In genomic region chr1:184691719-184692324, GRCh38 we compare ENCODE assay signal across 8 cellular contexts.
DNase-seq lines count a peak whose midpoint lies in the region; ATAC-seq and TF ChIP-seq lines count a peak whose summit lies in the region.

No MANE protein-coding gene starts in this region.

- H3F3A ChIP-seq in GM23338 (replicated peaks; ENCODE audit: low read depth) = no peaks in the 10 kb centered on the region

- H3K36me3 Mint-ChIP-seq in GM23338 (ENCODE audit: low read depth) = no peaks in the 10 kb centered on the region

- H3K4me3 ChIP-seq in GM23338 = no peak overlapping the region
- H3K4me3 ChIP-seq in Panc1 (ENCODE audit: low read depth in 2 of 2, low read length in 2 of 2) = no peak overlapping the region
- no peak overlapping the region for H3K4me3 ChIP-seq in osteoblast (ENCODE audit: insufficient read depth, low read length)

- no peaks in the 10 kb centered on the region for H3K36me3 ChIP-seq in GM23338 (ENCODE audit: insufficient read depth)
- no peaks in the 10 kb centered on the region for H3K36me3 ChIP-seq in Panc1 (ENCODE audit: control insufficient read depth, insufficient read depth, low read length)
- peaks cover 11% of the 10 kb centered on the region for H3K36me3 ChIP-seq in osteoblast (ENCODE audit: insufficient read depth, low read length)

- H3K79me2 ChIP-seq in GM23338 (replicated peaks; ENCODE audit: insufficient read depth) (no peaks in the 10 kb centered on the region), osteoblast (ENCODE audit: insufficient read depth, low read length) (no peaks in the 10 kb centered on the region)

- no peaks in the 10 kb centered on the region for H3K27me3 Mint-ChIP-seq in GM23338 (ENCODE audit: insufficient read depth, low read depth, poor library complexity)

- CTCF ChIA-PET in Panc1 (lab: Charles Lee) = interaction anchor here (0.7 to 1.0 kb wide), 3 partner anchors 10 to 616 kb away, joined by 3 to 6 read pairs (median 4); no protein-coding TSS in a partner anchor

- no peaks in the 10 kb centered on the region for H3K27me3 ChIP-seq in GM23338 (ENCODE audit: insufficient read depth)
- H3K27me3 ChIP-seq in Panc1 (ENCODE audit: control insufficient read depth, insufficient read depth, low read length) = no peaks in the 10 kb centered on the region
- no peaks in the 10 kb centered on the region for H3K27me3 ChIP-seq in osteoblast (ENCODE audit: insufficient read depth, low read length)

- TF ChIP-seq POLR2A in erythroblast (IDR thresholded peaks at IDR 0.05; ENCODE audit: low read length) = no peak

- H3K4me2 ChIP-seq in GM23338 (no peak overlapping the region), osteoblast (ENCODE audit: insufficient read depth, low read length) (no peak overlapping the region)

- peaks cover 13% of the 10 kb centered on the region for H3K4me1 ChIP-seq in GM23338 (ENCODE audit: insufficient read depth)
- H3K4me1 ChIP-seq in Panc1 (ENCODE audit: control insufficient read depth, insufficient read depth, low read length) = no peaks in the 10 kb centered on the region
- H3K4me1 ChIP-seq in osteoblast (ENCODE audit: insufficient read depth, low read length) = peaks cover 18% of the 10 kb centered on the region

- POLR2A ChIA-PET in Panc1 (lab: Charles Lee) = no interaction called here

- BruUV-seq in Panc1 (replicated peaks; lab: Mats Ljungman, UMichigan) = TSS peak; percentile 70

- peaks cover 17% of the 10 kb centered on the region for H3K4me1 Mint-ChIP-seq in GM23338

- H2AFZ ChIP-seq in GM23338 (no peak overlapping the region), osteoblast (ENCODE audit: low read length) (no peak overlapping the region)

- no peaks in the 10 kb centered on the region for H3K9me3 Mint-ChIP-seq in GM23338

- intact Hi-C loops in Panc1 (cut with micrococcal nuclease; ENCODE audit: unreplicated experiment) = no loop called here

- no peak overlapping the region for H3K4me3 Mint-ChIP-seq in GM23338

- no peak overlapping the region for H3K27ac Mint-ChIP-seq in GM23338

- H3K27ac ChIP-seq in GM23338 (ENCODE audit: low read depth) (no peak overlapping the region), Panc1 (ENCODE audit: low read length) (no peak overlapping the region), osteoblast (ENCODE audit: low read depth, low read length) (no peak overlapping the region)

- in situ Hi-C loops in Panc1 (cut with HindIII; ENCODE audit: low pct_unique_long_range_greater_than_20kb, low sequenced_read_pairs) = no loop called here

- peak; percentile 54 for ATAC-seq in GM23338
- no peak for ATAC-seq in Panc1
- no peak for ATAC-seq in HG03196 (IDR thresholded peaks at IDR 0.05; ENCODE audit: unreplicated experiment)

- no peaks in the 10 kb centered on the region for H3K9me2 ChIP-seq in GM23338 (ENCODE audit: insufficient read depth)

- H4K20me1 ChIP-seq in GM23338 (replicated peaks; ENCODE audit: insufficient read depth) = no peaks in the 10 kb centered on the region
- no peaks in the 10 kb centered on the region for H4K20me1 ChIP-seq in osteoblast (ENCODE audit: insufficient read depth, low read length)

- DNase-seq in AG20443 (ENCODE audit: low spot score) = peak; percentile 62
- peak; percentile 74 for DNase-seq in GM23338 (ENCODE audit: low spot score)
- peak; percentile 27 for DNase-seq in Panc1 (ENCODE audit: low read depth, low spot score)
- DNase-seq in erythroblast (lab: John Stamatoyannopoulos, UW) = peak; percentile 29 to 53
- no peak for DNase-seq in osteoblast (ENCODE audit: insufficient read length, low spot score, missing footprints)
- no peak for DNase-seq in stimulated activated CD4-positive, alpha-beta T cell treated with anti-CD3 and anti-CD28 coated beads, Interleukin-4, amount 100 ng/mL, for 1 hour
- no peak for DNase-seq in stimulated activated naive CD4-positive, alpha-beta T cell treated with Interleukin-2 at 50 U/mL for 16 hours (lab: John Stamatoyannopoulos, UW)

- no peaks in the 10 kb centered on the region for H3K9me3 ChIP-seq in Panc1 (ENCODE audit: control insufficient read depth, insufficient read depth, low read depth, low read length)
- no peaks in the 10 kb centered on the region for H3K9me3 ChIP-seq in osteoblast (ENCODE audit: low read depth, low read length)

- TF ChIP-seq CTCF in GM23338 (conservative IDR thresholded peaks at IDR 0.05; ENCODE audit: low read depth in 2 of 2) (peak; percentile 87 to 98), Panc1 (IDR thresholded peaks at IDR 0.05) (peak; percentile 71; the same call in 1 of the 2 replicates), osteoblast (IDR thresholded peaks at IDR 0.05; ENCODE audit: extremely low read depth, low read depth, low read length) (peak; percentile 85)

TF ChIP-seq in GM23338, 12 proteins besides CTCF, POLR2A, EP300 and RAD21:
- TF ChIP-seq, protein P1, sequence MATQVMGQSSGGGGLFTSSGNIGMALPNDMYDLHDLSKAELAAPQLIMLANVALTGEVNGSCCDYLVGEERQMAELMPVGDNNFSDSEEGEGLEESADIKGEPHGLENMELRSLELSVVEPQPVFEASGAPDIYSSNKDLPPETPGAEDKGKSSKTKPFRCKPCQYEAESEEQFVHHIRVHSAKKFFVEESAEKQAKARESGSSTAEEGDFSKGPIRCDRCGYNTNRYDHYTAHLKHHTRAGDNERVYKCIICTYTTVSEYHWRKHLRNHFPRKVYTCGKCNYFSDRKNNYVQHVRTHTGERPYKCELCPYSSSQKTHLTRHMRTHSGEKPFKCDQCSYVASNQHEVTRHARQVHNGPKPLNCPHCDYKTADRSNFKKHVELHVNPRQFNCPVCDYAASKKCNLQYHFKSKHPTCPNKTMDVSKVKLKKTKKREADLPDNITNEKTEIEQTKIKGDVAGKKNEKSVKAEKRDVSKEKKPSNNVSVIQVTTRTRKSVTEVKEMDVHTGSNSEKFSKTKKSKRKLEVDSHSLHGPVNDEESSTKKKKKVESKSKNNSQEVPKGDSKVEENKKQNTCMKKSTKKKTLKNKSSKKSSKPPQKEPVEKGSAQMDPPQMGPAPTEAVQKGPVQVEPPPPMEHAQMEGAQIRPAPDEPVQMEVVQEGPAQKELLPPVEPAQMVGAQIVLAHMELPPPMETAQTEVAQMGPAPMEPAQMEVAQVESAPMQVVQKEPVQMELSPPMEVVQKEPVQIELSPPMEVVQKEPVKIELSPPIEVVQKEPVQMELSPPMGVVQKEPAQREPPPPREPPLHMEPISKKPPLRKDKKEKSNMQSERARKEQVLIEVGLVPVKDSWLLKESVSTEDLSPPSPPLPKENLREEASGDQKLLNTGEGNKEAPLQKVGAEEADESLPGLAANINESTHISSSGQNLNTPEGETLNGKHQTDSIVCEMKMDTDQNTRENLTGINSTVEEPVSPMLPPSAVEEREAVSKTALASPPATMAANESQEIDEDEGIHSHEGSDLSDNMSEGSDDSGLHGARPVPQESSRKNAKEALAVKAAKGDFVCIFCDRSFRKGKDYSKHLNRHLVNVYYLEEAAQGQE (IDR thresholded peaks at IDR 0.05; ENCODE audit: unreplicated experiment) = no peak
- TF ChIP-seq STAT1 (IDR thresholded peaks at IDR 0.05; ENCODE audit: unreplicated experiment) (no peak), CREB1 (CRISPR knock-in tag; IDR thresholded peaks at IDR 0.05; ENCODE audit: low read depth) (no peak), EZH2 (IDR thresholded peaks at IDR 0.05; ENCODE audit: low read depth, unreplicated experiment) (no peak), POLR2AphosphoS5 (IDR thresholded peaks at IDR 0.05; ENCODE audit: low read depth) (no peak)
- TF ChIP-seq, protein P2, sequence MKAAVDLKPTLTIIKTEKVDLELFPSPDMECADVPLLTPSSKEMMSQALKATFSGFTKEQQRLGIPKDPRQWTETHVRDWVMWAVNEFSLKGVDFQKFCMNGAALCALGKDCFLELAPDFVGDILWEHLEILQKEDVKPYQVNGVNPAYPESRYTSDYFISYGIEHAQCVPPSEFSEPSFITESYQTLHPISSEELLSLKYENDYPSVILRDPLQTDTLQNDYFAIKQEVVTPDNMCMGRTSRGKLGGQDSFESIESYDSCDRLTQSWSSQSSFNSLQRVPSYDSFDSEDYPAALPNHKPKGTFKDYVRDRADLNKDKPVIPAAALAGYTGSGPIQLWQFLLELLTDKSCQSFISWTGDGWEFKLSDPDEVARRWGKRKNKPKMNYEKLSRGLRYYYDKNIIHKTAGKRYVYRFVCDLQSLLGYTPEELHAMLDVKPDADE (IDR thresholded peaks at IDR 0.05) = no peak

Comparison
In these comparisons a context has a peak if more than half of its experiments do, and no peak if none do; other contexts are left out.
1. DNase-seq: peak in AG20443 (single experiment), GM23338 (single experiment), Panc1 (single experiment) and erythroblast (2 of 2); none in osteoblast (single experiment), stimulated activated CD4-positive, alpha-beta T cell treated with anti-CD3 and anti-CD28 coated beads, Interleukin-4, amount 100 ng/mL, for 1 hour (single experiment) and stimulated activated naive CD4-positive, alpha-beta T cell treated with Interleukin-2 at 50 U/mL for 16 hours (single experiment).
2. Peak in every context shown above with its lines, with median percentiles within 50 percentile points of each other: CTCF ChIP-seq.